ENCODE assay signal across 4 cellular contexts in genomic region chr20:12555849-12556248, GRCh38.
A peak's percentile ranks its signal among the peaks of the same experiment; 100 is the strongest.
DNase-seq lines count a peak whose midpoint lies in the region; ATAC-seq and TF ChIP-seq lines count a peak whose summit lies in the region.
"Not testable (repeated sequence)": the region's sequence is repeated elsewhere in the genome, so short reads cannot be mapped to it uniquely, and the experiment has no call there.

No MANE protein-coding gene starts in this region.

- H3K4me3 ChIP-seq in PC-3 (ENCODE audit: low read length); PC-9: not testable (repeated sequence)

- not testable (repeated sequence) for H3K79me2 ChIP-seq in PC-3 (ENCODE audit: low read length); PC-9 (ENCODE audit: low read depth)

- not testable (repeated sequence) for TF ChIP-seq CTCF in PC-3 (conservative IDR thresholded peaks at IDR 0.05; ENCODE audit: low read depth, low read length); PC-9 (conservative IDR thresholded peaks at IDR 0.05)

- not testable (repeated sequence) for H3K27ac ChIP-seq in PC-3 (ENCODE audit: low read length); PC-9

- BruUV-seq in PC-3 (replicated peaks; lab: Mats Ljungman, UMichigan); PC-9 (replicated peaks; lab: Mats Ljungman, UMichigan): not testable (repeated sequence)

- not testable (repeated sequence) for DNase-seq in PC-3, PC-9
- peak; percentile 34 for DNase-seq in Right ventricle myocardium inferior (ENCODE audit: missing footprints)
- DNase-seq in posterior vena cava (ENCODE audit: low spot score): peak; percentile 57

- not testable (repeated sequence) for H3K9ac ChIP-seq in PC-3 (ENCODE audit: low read length)

- not testable (repeated sequence) for H3F3A ChIP-seq in PC-3 (ENCODE audit: low read length, unreplicated experiment); PC-9 (ENCODE audit: insufficient read depth, low read depth)

- 0 out of 2 replicates have a peak overlapping the region, but pooled peaks have one; percentile 15 for H2AFZ ChIP-seq in PC-3 (ENCODE audit: low read length)
- H2AFZ ChIP-seq in PC-9: peak overlapping the region; percentile 41; the same call in 1 of the 2 replicates

- H3K36me3 ChIP-seq in PC-3 (ENCODE audit: low read depth, low read length); PC-9 (ENCODE audit: low read depth): not testable (repeated sequence)

- POLR2A ChIA-PET in PC-3 (lab: Charles Lee; ENCODE audit: unreplicated experiment); PC-9 (lab: Charles Lee; ENCODE audit: unreplicated experiment): not testable (repeated sequence)

- intact Hi-C loops in PC-3 (cut with micrococcal nuclease); PC-9 (cut with micrococcal nuclease; ENCODE audit: unreplicated experiment); Right ventricle myocardium inferior (cut with DNase I); posterior vena cava (cut with DNase I): not testable (repeated sequence)

- not testable (repeated sequence) for H4K20me1 ChIP-seq in PC-3 (ENCODE audit: low read length); PC-9 (ENCODE audit: insufficient read depth)

- not testable (repeated sequence) for H3K9me2 ChIP-seq in PC-3 (replicated peaks; ENCODE audit: low read length); PC-9 (ENCODE audit: insufficient read depth)

- H3K9me3 ChIP-seq in PC-3 (ENCODE audit: low read length); PC-9 (ENCODE audit: insufficient read depth, low read depth): not testable (repeated sequence)

- H3K4me1 ChIP-seq in PC-3 (ENCODE audit: insufficient read depth, low read length): peaks cover 12% of the 10 kb centered on the region
- peaks cover 15% of the 10 kb centered on the region for H3K4me1 ChIP-seq in PC-9 (replicated peaks; ENCODE audit: insufficient read depth)

- H3K4me2 ChIP-seq in PC-3 (ENCODE audit: low read length) (0 out of 2 replicates have a peak overlapping the region, but pooled peaks have one; percentile 26), PC-9 (0 out of 2 replicates have a peak overlapping the region, but pooled peaks have one; percentile 47)

- peaks cover 28% of the 10 kb centered on the region for H3K27me3 ChIP-seq in PC-3 (ENCODE audit: low read length)
- not testable (repeated sequence) for H3K27me3 ChIP-seq in PC-9 (ENCODE audit: insufficient read depth, low read depth)

- ATAC-seq in PC-3, Right ventricle myocardium inferior: not testable (repeated sequence)

- CTCF ChIA-PET in PC-3 (lab: Charles Lee); PC-9 (lab: Charles Lee): not testable (repeated sequence)
